In genomic region chr3:33218072-33218445, GRCh38 we compare ENCODE assay signal across 11 cellular contexts. TPM values are rescaled to one million over a fixed set of nuclear protein-coding genes. Genes with fewer than 3 reads are reported as not detected.
DNase-seq lines count a peak whose midpoint lies in the region; ATAC-seq and TF ChIP-seq lines count a peak whose summit lies in the region.
"Had no signal": no experiment of that assay in that cellular context is flagged by ENCODE, and none has a peak within 500 bp of the region (broad histone marks: within the 10 kb centered on the region; RNA-seq: fewer than 3 reads in every experiment).

No MANE protein-coding gene starts in this region.

- H3K4me3 ChIP-seq in GM23338, result peak overlapping the region; percentile 83
- H3K4me3 ChIP-seq in hepatocyte, result peak overlapping the region; percentile 42
- peak overlapping the region; percentile 86 for H3K4me3 ChIP-seq in skeletal muscle satellite cell (ENCODE audit: low read length)

- ATAC-seq in GM23338 (no peak), SK-N-SH treated with all-trans-retinoic acid at 6 μM for 48 hours (peak; percentile 29), HG03520 (IDR thresholded peaks at IDR 0.05; ENCODE audit: unreplicated experiment) (no peak), GM19397 (IDR thresholded peaks at IDR 0.05; ENCODE audit: unreplicated experiment) (no peak)

- H3K9me2 ChIP-seq in GM23338 (ENCODE audit: insufficient read depth) (no peaks in the 10 kb centered on the region), hepatocyte (replicated peaks; ENCODE audit: insufficient read depth) (no peaks in the 10 kb centered on the region)

- no peaks in the 10 kb centered on the region for H3F3A ChIP-seq in GM23338 (replicated peaks; ENCODE audit: low read depth)

- WGBS in hepatocyte (ENCODE audit: low lambda C conversion rate, missing lambda C conversion rate), result 3% methylated on average over 17 of the region's 17 CpGs

- peak overlapping the region; percentile 100 for H2AFZ ChIP-seq in GM23338
- H2AFZ ChIP-seq in hepatocyte, result peak overlapping the region; percentile 33

- peaks cover 45% of the 10 kb centered on the region for H3K27me3 Mint-ChIP-seq in GM23338 (ENCODE audit: insufficient read depth, low read depth, poor library complexity)

- no peaks in the 10 kb centered on the region for H3K9me3 Mint-ChIP-seq in GM23338

- H3K27me3 ChIP-seq in GM23338 (ENCODE audit: insufficient read depth) (peaks cover 64% of the 10 kb centered on the region), hepatocyte (peaks cover 57% of the 10 kb centered on the region), skeletal muscle satellite cell (ENCODE audit: control insufficient read depth, insufficient read depth, low read length) (no peaks in the 10 kb centered on the region)

- H3K4me3 Mint-ChIP-seq in GM23338, result peak overlapping the region; percentile 84

- peaks cover 9% of the 10 kb centered on the region for H3K4me1 Mint-ChIP-seq in GM23338

- H3K9me3 ChIP-seq in hepatocyte (ENCODE audit: low read depth) (no peaks in the 10 kb centered on the region), skeletal muscle satellite cell (replicated peaks; ENCODE audit: low read length) (no peaks in the 10 kb centered on the region)

- H3K4me2 ChIP-seq in GM23338, result peak overlapping the region; percentile 100
- H3K4me2 ChIP-seq in hepatocyte, result peak overlapping the region; percentile 96
- H3K4me2 ChIP-seq in skeletal muscle satellite cell (ENCODE audit: low read length), result peak overlapping the region; percentile 98

- no peak for TF ChIP-seq CTCF in GM23338 (conservative IDR thresholded peaks at IDR 0.05; ENCODE audit: low read depth in 2 of 2)
- TF ChIP-seq CTCF in hepatocyte (IDR thresholded peaks at IDR 0.05; ENCODE audit: poor library complexity), result no peak

- no peak overlapping the region for H3K27ac Mint-ChIP-seq in GM23338

- H3K36me3 ChIP-seq in GM23338 (ENCODE audit: insufficient read depth) (no peaks in the 10 kb centered on the region), hepatocyte (replicated peaks; ENCODE audit: insufficient read depth, low read depth) (no peaks in the 10 kb centered on the region), skeletal muscle satellite cell (ENCODE audit: insufficient read depth, low read length) (no peaks in the 10 kb centered on the region)

- DNase-seq in GM23338 (ENCODE audit: low spot score) (peak; percentile 25), hepatocyte (ENCODE audit: low spot score) (no peak)
- no peak for DNase-seq in stimulated activated CD4-positive, alpha-beta T cell treated with anti-CD3 and anti-CD28 coated beads, Interleukin-15, amount 100 ng/mL, for 24 hours
- DNase-seq in stimulated activated CD8-positive, alpha-beta memory T cell treated with anti-CD3 and anti-CD28 coated beads, Interleukin-4, amount 100 ng/mL, for 48 hours, result no peak
- DNase-seq: activated CD4-positive, alpha-beta T cell treated with anti-CD3 and anti-CD28 coated beads for 1 hour; cortex of kidney; NCI-H2081 treated with DMSO at 0.1 percent for 48 hours had no signal

- H3K27ac ChIP-seq in GM23338 (ENCODE audit: low read depth) (no peak overlapping the region), hepatocyte (no peak overlapping the region)

- H3K4me1 ChIP-seq in GM23338 (ENCODE audit: insufficient read depth) (peaks cover 8% of the 10 kb centered on the region), hepatocyte (ENCODE audit: insufficient read depth) (peaks cover 5% of the 10 kb centered on the region), skeletal muscle satellite cell (ENCODE audit: control insufficient read depth, insufficient read depth, low read length) (peaks cover 6% of the 10 kb centered on the region)

- H3K79me2 ChIP-seq in GM23338 (replicated peaks; ENCODE audit: insufficient read depth), result no peaks in the 10 kb centered on the region
- no peaks in the 10 kb centered on the region for H3K79me2 ChIP-seq in hepatocyte

- H3K36me3 Mint-ChIP-seq in GM23338 (ENCODE audit: low read depth), result no peaks in the 10 kb centered on the region

- peak overlapping the region; percentile 73 for H3K9ac ChIP-seq in skeletal muscle satellite cell (ENCODE audit: low read depth, low read length)

- no peaks in the 10 kb centered on the region for H4K20me1 ChIP-seq in GM23338 (replicated peaks; ENCODE audit: insufficient read depth)
- H4K20me1 ChIP-seq in hepatocyte (ENCODE audit: insufficient read depth, poor library complexity, severe bottlenecking), result no peaks in the 10 kb centered on the region

TF ChIP-seq in GM23338, 12 proteins besides CTCF, POLR2A, EP300 and RAD21:
- no peak for TF ChIP-seq EZH2phosphoT487 (IDR thresholded peaks at IDR 0.05; ENCODE audit: unreplicated experiment)
- peak; percentile 79 for TF ChIP-seq EZH2 (IDR thresholded peaks at IDR 0.05; ENCODE audit: low read depth, unreplicated experiment)
- TF ChIP-seq NANOG (IDR thresholded peaks at IDR 0.05; ENCODE audit: borderline replicate concordance), result no peak

TF ChIP-seq in SK-N-SH treated with all-trans-retinoic acid at 6 μM for 48 hours, 23 proteins besides CTCF, POLR2A, EP300 and RAD21:
- TF ChIP-seq TOX (CRISPR knock-in tag; IDR thresholded peaks at IDR 0.05; ENCODE audit: borderline replicate concordance) (no peak), ESRRG (CRISPR knock-in tag; IDR thresholded peaks at IDR 0.05) (no peak), RARB (CRISPR knock-in tag; IDR thresholded peaks at IDR 0.05) (no peak), CSDC2 (CRISPR knock-in tag; IDR thresholded peaks at IDR 0.05) (no peak), TSHZ2 (CRISPR knock-in tag; IDR thresholded peaks at IDR 0.05) (no peak), BACH2 (CRISPR knock-in tag; IDR thresholded peaks at IDR 0.05; ENCODE audit: borderline replicate concordance) (no peak), PATZ1 (CRISPR knock-in tag; IDR thresholded peaks at IDR 0.05; ENCODE audit: borderline replicate concordance) (no peak)

RNA-seq across cellular contexts. Expression of gene SUSD5, which starts 0.6 kb away (rescaled TPM):
- 3.6 and 4.3 TPM in 2 replicates for total RNA-seq in GM23338 (2014; rRNA removed; shearing (Covaris generic))
- polyA plus RNA-seq in GM23338 (2016; fragmentation: Nextera tagmentation; extraction: Ambion mirVana), result 1.1 and 1.4 TPM in 2 replicates
- 2.0 and 2.3 TPM in 2 replicates for total RNA-seq in hepatocyte
- 1.00 and 2.4 TPM in 2 replicates for polyA plus RNA-seq in hepatocyte
- total RNA-seq in skeletal muscle satellite cell (2012; rRNA removed), result 1.7 and 2.5 TPM in 2 replicates

RNA-seq across cellular contexts. Expression of gene FBXL2, which starts 59.2 kb away (rescaled TPM):
- 4.4 and 5.7 TPM in 2 replicates for total RNA-seq in GM23338 (2014; rRNA removed; shearing (Covaris generic))
- 2.1 and 2.8 TPM in 2 replicates for polyA plus RNA-seq in GM23338 (2016; fragmentation: Nextera tagmentation; extraction: Ambion mirVana)
- total RNA-seq in hepatocyte, result 11.7 and 15.6 TPM in 2 replicates
- 15.7 and 18.7 TPM in 2 replicates for polyA plus RNA-seq in hepatocyte
- total RNA-seq in skeletal muscle satellite cell (2012; rRNA removed), result 9.6 and 12.2 TPM in 2 replicates
